8 cellular contexts compared by ENCODE assay signal in the genomic region with DNA sequence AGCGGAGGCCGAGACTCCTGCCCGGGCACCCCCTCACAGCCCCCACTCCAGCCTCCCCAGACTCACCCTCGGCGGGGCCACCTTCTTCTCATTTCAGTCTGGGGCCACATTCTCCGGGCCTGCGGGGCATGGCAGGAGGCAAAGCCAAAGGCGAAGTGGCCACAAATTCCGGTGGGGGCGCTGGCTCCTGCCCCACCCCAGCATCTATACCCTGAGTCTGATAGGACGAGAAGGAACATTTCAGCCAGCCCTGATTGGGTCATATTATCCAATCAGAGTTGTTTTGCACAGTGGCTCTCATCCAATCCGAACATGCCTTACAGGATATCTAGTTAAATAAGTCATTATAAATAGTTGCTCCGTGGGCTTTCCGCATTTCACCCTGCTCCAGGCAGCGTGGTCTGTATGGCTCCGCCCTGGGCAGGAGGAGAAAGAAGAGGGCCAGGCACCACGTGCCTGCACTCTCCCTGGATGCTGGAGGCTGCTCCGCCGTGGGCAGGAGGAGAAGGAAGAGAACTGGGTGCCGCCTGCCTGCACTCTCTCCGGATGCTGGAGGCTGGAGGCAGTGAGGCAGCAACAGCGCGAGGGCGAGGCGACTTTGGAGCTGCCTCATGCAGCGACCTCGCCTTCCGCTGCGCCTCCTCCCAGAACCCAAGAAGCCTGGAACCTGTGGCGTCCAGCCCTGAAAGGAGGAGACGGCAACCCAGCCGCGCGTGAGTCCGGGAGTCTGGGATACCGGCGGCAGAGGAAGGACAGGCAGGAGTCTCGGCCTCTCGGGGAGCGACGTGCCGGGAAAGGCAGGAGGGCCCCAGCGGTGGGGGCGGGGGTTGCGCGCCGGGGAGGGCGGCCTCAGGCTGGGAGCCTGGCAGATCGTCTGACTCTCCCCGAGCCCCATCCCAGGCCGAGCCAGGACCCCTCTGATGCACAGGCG.
DNase-seq lines count a peak whose midpoint lies in the region; TF ChIP-seq lines count a peak whose summit lies in the region.

No MANE protein-coding gene starts in this region.

- H3K4me3 ChIP-seq in fibroblast of mammary gland (ENCODE audit: control insufficient read depth, low read depth, low read length), result no peak overlapping the region

- DNase-seq in Daoy (ENCODE audit: low read depth), result peak; percentile 67
- DNase-seq in NCI-H82 treated with DMSO at 0.1 percent for 48 hours (lab: John Stamatoyannopoulos, UW; ENCODE audit: unreplicated experiment), result peak; percentile 0
- peak; percentile 6 for DNase-seq in fibroblast of mammary gland (ENCODE audit: low read depth)
- DNase-seq in renal cortical epithelial cell (ENCODE audit: low read depth), result peak; percentile 19
- no peak for DNase-seq in GM19240 (ENCODE audit: insufficient read length, low spot score)
- no peak for DNase-seq in activated gamma-delta T cell (lab: John Stamatoyannopoulos, UW)
- no peak for DNase-seq in GM19238 (ENCODE audit: insufficient read length, low spot score)
- DNase-seq in NCI-H1694 (lab: John Stamatoyannopoulos, UW), result no peak

- no peak for TF ChIP-seq CTCF in fibroblast of mammary gland (conservative IDR thresholded peaks at IDR 0.05; ENCODE audit: control insufficient read depth, insufficient read depth, low read depth, low read length)

Comparison
In these comparisons a context has a peak if more than half of its experiments do, and no peak if none do; other contexts are left out.
1. DNase-seq: peak in Daoy (single experiment), NCI-H82 treated with DMSO at 0.1 percent for 48 hours (single experiment), fibroblast of mammary gland (single experiment) and renal cortical epithelial cell (single experiment); none in GM19240 (single experiment), activated gamma-delta T cell (single experiment), GM19238 (single experiment) and NCI-H1694 (single experiment).